In the genomic region with DNA sequence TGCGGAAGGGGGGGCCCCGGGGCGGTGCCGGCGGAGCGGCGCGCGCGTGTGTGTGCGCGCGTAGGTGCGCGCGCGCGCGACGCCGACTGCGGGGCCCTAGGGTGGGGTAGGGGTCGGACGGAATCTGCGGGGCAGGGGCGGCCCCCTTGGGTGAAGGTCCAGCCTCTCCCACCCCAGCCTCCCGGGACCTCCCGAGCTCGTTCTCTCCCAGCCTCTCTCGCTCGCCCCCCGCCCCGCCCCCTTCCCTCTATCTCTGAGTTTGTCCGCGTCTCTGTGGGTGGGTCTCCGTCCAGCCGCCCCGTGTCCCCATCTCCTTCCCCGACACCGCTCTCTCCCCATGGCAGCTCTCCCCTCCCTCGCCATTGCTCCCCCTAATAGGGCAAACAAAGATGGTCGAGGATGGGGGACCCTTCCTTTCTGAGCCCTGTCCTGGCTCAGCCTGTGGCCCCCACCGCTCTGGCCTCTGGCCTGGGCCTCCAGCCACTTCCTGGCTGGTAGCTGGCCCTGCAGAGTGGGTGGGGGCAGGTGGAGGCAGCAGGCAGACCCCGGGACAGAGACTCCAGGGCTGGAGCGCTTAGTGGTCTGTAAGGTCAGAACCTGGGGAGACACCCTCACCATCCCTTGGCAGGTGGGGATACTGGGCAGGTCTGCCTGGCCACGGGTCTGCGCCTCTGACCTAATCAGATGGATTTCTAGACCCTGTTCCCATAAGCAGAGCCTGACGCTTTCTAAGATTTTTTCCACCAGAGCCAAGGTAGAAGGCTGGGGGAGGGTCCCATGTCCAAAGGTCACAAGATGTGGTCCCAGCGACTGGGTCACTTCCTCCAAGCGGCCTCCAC, we compare ENCODE assay signal across 1 cellular context.
TF ChIP-seq lines count a peak whose summit lies in the region.

No MANE protein-coding gene starts in this region.

TF ChIP-seq in IMR-90, 13 proteins besides CTCF, POLR2A, EP300 and RAD21 (continued from another document):
- TF ChIP-seq, protein P1, sequence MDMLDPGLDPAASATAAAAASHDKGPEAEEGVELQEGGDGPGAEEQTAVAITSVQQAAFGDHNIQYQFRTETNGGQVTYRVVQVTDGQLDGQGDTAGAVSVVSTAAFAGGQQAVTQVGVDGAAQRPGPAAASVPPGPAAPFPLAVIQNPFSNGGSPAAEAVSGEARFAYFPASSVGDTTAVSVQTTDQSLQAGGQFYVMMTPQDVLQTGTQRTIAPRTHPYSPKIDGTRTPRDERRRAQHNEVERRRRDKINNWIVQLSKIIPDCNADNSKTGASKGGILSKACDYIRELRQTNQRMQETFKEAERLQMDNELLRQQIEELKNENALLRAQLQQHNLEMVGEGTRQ (IDR thresholded peaks at IDR 0.05; ENCODE audit: low read depth, low read length), result no peak
- TF ChIP-seq CEBPB (IDR thresholded peaks at IDR 0.05; ENCODE audit: low read depth, low read length), result no peak
- TF ChIP-seq NFE2L2 (IDR thresholded peaks at IDR 0.05; ENCODE audit: low read depth, low read length), result no peak
- TF ChIP-seq RCOR1 (IDR thresholded peaks at IDR 0.05; ENCODE audit: insufficient replicate concordance, low read length), result no peak
- TF ChIP-seq, protein P2, sequence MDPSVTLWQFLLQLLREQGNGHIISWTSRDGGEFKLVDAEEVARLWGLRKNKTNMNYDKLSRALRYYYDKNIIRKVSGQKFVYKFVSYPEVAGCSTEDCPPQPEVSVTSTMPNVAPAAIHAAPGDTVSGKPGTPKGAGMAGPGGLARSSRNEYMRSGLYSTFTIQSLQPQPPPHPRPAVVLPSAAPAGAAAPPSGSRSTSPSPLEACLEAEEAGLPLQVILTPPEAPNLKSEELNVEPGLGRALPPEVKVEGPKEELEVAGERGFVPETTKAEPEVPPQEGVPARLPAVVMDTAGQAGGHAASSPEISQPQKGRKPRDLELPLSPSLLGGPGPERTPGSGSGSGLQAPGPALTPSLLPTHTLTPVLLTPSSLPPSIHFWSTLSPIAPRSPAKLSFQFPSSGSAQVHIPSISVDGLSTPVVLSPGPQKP (IDR thresholded peaks at IDR 0.05; ENCODE audit: borderline replicate concordance, low read depth, low read length), result no peak
- TF ChIP-seq FOS (IDR thresholded peaks at IDR 0.05; ENCODE audit: low read depth, low read length), result no peak
- no peak for TF ChIP-seq SMC3 (IDR thresholded peaks at IDR 0.05; ENCODE audit: low read depth, low read length)
TF ChIP-seq in IMR-90: peak in this region for 0.
